In the genomic region with DNA sequence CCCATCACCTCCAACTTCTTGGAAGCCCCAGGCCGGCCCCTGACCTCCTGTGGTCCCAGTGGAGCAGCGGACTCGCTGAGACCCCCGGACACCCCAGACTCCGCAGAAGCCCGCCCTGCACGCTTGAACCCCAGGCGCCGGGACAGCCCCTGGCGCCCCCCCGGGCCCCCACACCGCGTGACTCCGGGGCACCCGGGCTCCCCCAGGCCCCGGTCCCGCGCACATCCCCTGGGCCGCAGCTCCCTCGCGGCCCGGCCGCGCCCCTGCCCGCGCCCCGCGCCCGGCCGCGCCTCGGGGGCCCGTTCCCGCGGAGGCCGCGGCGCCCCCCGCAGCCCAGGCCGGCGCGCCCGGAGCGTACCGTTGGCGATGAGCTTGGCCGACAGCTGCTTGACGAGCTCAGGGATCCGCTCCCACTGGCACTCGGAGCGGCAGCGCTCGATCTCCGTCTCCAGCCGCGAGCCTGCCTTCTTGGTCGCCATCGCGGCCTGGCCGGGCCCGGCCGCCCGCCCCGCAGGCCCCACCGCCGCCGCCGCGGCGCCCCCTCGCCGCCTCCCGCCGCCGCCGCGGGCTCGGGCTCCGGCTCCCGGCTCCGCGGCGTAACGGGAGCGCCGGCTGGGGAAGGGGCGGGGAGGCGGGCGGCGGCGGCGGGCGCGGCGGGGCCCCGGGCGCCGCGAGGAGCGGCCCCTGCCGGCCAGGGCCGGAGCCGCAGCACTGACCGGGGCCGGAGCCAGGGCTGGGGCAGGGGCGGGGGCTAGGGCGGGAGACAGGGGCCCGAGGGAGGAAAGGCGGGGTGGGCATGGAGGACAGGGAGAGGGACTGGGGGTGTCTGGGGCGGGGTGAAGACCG, we compare ENCODE assay signal across 8 cellular contexts. TPM values are rescaled to one million over a fixed set of nuclear protein-coding genes. Genes with fewer than 3 reads are reported as not detected.
A peak's percentile ranks its signal among the peaks of the same experiment; 100 is the strongest.
DNase-seq lines count a peak whose midpoint lies in the region; ATAC-seq lines count a peak whose summit lies in the region.

A gene with protein sequence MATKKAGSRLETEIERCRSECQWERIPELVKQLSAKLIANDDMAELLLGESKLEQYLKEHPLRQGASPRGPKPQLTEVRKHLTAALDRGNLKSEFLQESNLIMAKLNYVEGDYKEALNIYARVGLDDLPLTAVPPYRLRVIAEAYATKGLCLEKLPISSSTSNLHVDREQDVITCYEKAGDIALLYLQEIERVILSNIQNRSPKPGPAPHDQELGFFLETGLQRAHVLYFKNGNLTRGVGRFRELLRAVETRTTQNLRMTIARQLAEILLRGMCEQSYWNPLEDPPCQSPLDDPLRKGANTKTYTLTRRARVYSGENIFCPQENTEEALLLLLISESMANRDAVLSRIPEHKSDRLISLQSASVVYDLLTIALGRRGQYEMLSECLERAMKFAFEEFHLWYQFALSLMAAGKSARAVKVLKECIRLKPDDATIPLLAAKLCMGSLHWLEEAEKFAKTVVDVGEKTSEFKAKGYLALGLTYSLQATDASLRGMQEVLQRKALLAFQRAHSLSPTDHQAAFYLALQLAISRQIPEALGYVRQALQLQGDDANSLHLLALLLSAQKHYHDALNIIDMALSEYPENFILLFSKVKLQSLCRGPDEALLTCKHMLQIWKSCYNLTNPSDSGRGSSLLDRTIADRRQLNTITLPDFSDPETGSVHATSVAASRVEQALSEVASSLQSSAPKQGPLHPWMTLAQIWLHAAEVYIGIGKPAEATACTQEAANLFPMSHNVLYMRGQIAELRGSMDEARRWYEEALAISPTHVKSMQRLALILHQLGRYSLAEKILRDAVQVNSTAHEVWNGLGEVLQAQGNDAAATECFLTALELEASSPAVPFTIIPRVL (minus strand): TSS at position 614 of the 846 bp plus-strand sequence. CDS start 135 bp downstream, at position 479.

- H3K36me3 Mint-ChIP-seq in activated T-helper 2 cell treated with anti-CD3 and anti-CD28 coated beads, Interferon-gamma antibody, Interleukin-2, Interleukin-4, amounts not matched to agents 10 μg/mL and 5 μg/mL and 100 μg/mL, durations not matched to agents 14 hours and 24 hours and 36 hours (ENCODE audit: low read depth): no peaks in the 10 kb centered on the region

- H3K4me3 ChIP-seq in neuron (ENCODE audit: low read length): peak within 1 kb of the TSS; percentile 56

- peaks cover 10% of the 10 kb centered on the region for H3K4me1 Mint-ChIP-seq in activated T-helper 2 cell treated with anti-CD3 and anti-CD28 coated beads, Interferon-gamma antibody, Interleukin-2, Interleukin-4, amounts not matched to agents 10 μg/mL and 5 μg/mL and 100 μg/mL, durations not matched to agents 14 hours and 24 hours and 36 hours (ENCODE audit: low read depth)

- peak; percentile 54 for ATAC-seq in GM21515 (IDR thresholded peaks at IDR 0.05; ENCODE audit: unreplicated experiment)

- H3K4me3 Mint-ChIP-seq in activated T-helper 2 cell treated with anti-CD3 and anti-CD28 coated beads, Interferon-gamma antibody, Interleukin-2, Interleukin-4, amounts not matched to agents 10 μg/mL and 5 μg/mL and 100 μg/mL, durations not matched to agents 14 hours and 24 hours and 36 hours (ENCODE audit: low read depth): peak within 1 kb of the TSS; percentile 76

- no peaks in the 10 kb centered on the region for H3K9me3 ChIP-seq in neuron (ENCODE audit: low read length)

- H3K27me3 Mint-ChIP-seq in activated T-helper 2 cell treated with anti-CD3 and anti-CD28 coated beads, Interferon-gamma antibody, Interleukin-2, Interleukin-4, amounts not matched to agents 10 μg/mL and 5 μg/mL and 100 μg/mL, durations not matched to agents 14 hours and 24 hours and 36 hours (ENCODE audit: low read depth): peaks cover 43% of the 10 kb centered on the region

- peaks cover 9% of the 10 kb centered on the region for H3K4me1 ChIP-seq in neuron (ENCODE audit: insufficient read depth, low read length)

- intact Hi-C loops in activated T-helper 2 cell treated with anti-CD3 and anti-CD28 coated beads, Interferon-gamma antibody, Interleukin-2, Interleukin-4, amounts not matched to agents 10 μg/mL and 5 μg/mL and 100 μg/mL, durations not matched to agents 14 hours and 24 hours and 36 hours (cut with micrococcal nuclease): no loop called here

- H3K36me3 ChIP-seq in neuron (ENCODE audit: insufficient read depth, low read length): no peaks in the 10 kb centered on the region

- no peak within 1 kb of the TSS for H2AFZ ChIP-seq in neuron (ENCODE audit: low read depth, low read length)

- DNase-seq in EL (peak; percentile 36), NAMALWA (ENCODE audit: low spot score) (peak; percentile 9), germinal center (ENCODE audit: low spot score) (peak; percentile 79), SK-N-DZ (ENCODE audit: low spot score) (no peak), inferior parietal cortex (ENCODE audit: extremely low spot score) (no peak)
- no peak for DNase-seq in activated T-helper 2 cell treated with anti-CD3 and anti-CD28 coated beads, Interferon-gamma antibody, Interleukin-2, Interleukin-4, amounts not matched to agents 10 μg/mL and 5 μg/mL and 100 μg/mL, durations not matched to agents 14 hours and 24 hours and 36 hours (ENCODE audit: low spot score)

- H3K27me3 ChIP-seq in neuron (ENCODE audit: insufficient read depth, low read length): no peaks in the 10 kb centered on the region

- no peak within 1 kb of the TSS for H3K27ac Mint-ChIP-seq in activated T-helper 2 cell treated with anti-CD3 and anti-CD28 coated beads, Interferon-gamma antibody, Interleukin-2, Interleukin-4, amounts not matched to agents 10 μg/mL and 5 μg/mL and 100 μg/mL, durations not matched to agents 14 hours and 24 hours and 36 hours

- no peaks in the 10 kb centered on the region for H3K9me3 Mint-ChIP-seq in activated T-helper 2 cell treated with anti-CD3 and anti-CD28 coated beads, Interferon-gamma antibody, Interleukin-2, Interleukin-4, amounts not matched to agents 10 μg/mL and 5 μg/mL and 100 μg/mL, durations not matched to agents 14 hours and 24 hours and 36 hours

RNA-seq across cellular contexts. Expression of the gene that starts here (rescaled TPM):
- total RNA-seq in activated T-helper 2 cell treated with anti-CD3 and anti-CD28 coated beads, Interferon-gamma antibody, Interleukin-2, Interleukin-4, amounts not matched to agents 10 μg/mL and 5 μg/mL and 100 μg/mL, durations not matched to agents 14 hours and 24 hours and 36 hours: 6.1 and 7.7 TPM in 2 replicates
- polyA plus RNA-seq in SK-N-DZ (2014; cell fraction: cytosol; rRNA removed): 10.7 and 12.4 TPM in 2 replicates
- 11.1 and 20.1 TPM in 2 replicates for polyA plus RNA-seq in SK-N-DZ (2014; cell fraction: nucleus; rRNA removed)

Comparison
In these comparisons a context has a peak if more than half of its experiments do, and no peak if none do; other contexts are left out.
1. DNase-seq: peak in EL (single experiment), NAMALWA (single experiment) and germinal center (single experiment); none in activated T-helper 2 cell treated with anti-CD3 and anti-CD28 coated beads, Interferon-gamma antibody, Interleukin-2, Interleukin-4, amounts not matched to agents 10 μg/mL and 5 μg/mL and 100 μg/mL, durations not matched to agents 14 hours and 24 hours and 36 hours (single experiment), SK-N-DZ (single experiment) and inferior parietal cortex (single experiment).